27 cellular contexts compared by ENCODE assay signal in genomic region chr1:61247051-61247854, GRCh38.
DNase-seq lines count a peak whose midpoint lies in the region; ATAC-seq and TF ChIP-seq lines count a peak whose summit lies in the region.
"Had no signal": no experiment of that assay in that cellular context is flagged by ENCODE, and none has a peak within 500 bp of the region (broad histone marks: within the 10 kb centered on the region; RNA-seq: fewer than 3 reads in every experiment).

No MANE protein-coding gene starts in this region.

- no peaks in the 10 kb centered on the region for H3K27me3 ChIP-seq in ovary
- H3K27me3 ChIP-seq: SJSA1, testis, uterus had no signal

- DNase-seq in NCI-H2081 (lab: John Stamatoyannopoulos, UW) (peak; percentile 21 to 67), NCI-H2081 treated with DMSO at 0.1 percent for 48 hours (lab: John Stamatoyannopoulos, UW) (no peak), mesothelial cell of epicardium (ENCODE audit: low spot score in 2 of 2, unreplicated experiment in 2 of 2) (no peak), ovary (no peak), ACHN (no peak)
- DNase-seq: activated CD4-positive, alpha-beta T cell treated with anti-CD3 and anti-CD28 coated beads for 4 hours; activated naive CD4-positive, alpha-beta T cell treated with anti-CD3 and anti-CD28 coated beads, Interleukin-2, amount 10 ng/mL, durations not matched to agents 7 days and 5 days; activated T-cell treated with anti-CD3 and anti-CD28 coated beads, Interleukin-2, amount 50 U/mL, for 4 hours; amygdala; caudate nucleus; DND-41; Karpas-422; NCI-H1930; stimulated activated CD4-positive, alpha-beta T cell treated with anti-CD3 and anti-CD28 coated beads, Interleukin-4, amount 100 ng/mL, for 4 hours; stimulated activated naive CD4-positive, alpha-beta T cell treated with Interleukin-2 at 50 U/mL for 16 hours; testis; uterus had no signal

- peak; percentile 62 for ATAC-seq in HG02852 (IDR thresholded peaks at IDR 0.05; ENCODE audit: unreplicated experiment)
- ATAC-seq in activated T-helper 17 cell treated with anti-CD3 and anti-CD28 coated beads, Interleukin-2, amount 50 U/mL, for 72 hours (replicated peaks), result peak; percentile 47
- no peak for ATAC-seq in HG03039 (IDR thresholded peaks at IDR 0.05; ENCODE audit: unreplicated experiment)
- ATAC-seq: activated T-cell treated with anti-CD3 and anti-CD28 coated beads, Interleukin-2, amount 50 U/mL, for 4 hours; HCT116; sciatic nerve had no signal

- intact Hi-C loops in ovary (cut with DNase I), result no loop called here

- no peak overlapping the region for H3K27ac Mint-ChIP-seq in activated T-helper 17 cell treated with anti-CD3 and anti-CD28 coated beads, Interleukin-2, amount 50 U/mL, for 72 hours
- peak overlapping the region; percentile 9 for H3K27ac Mint-ChIP-seq in mesothelial cell of epicardium
- H3K27ac Mint-ChIP-seq: activated naive CD4-positive, alpha-beta T cell treated with anti-CD3 and anti-CD28 coated beads, Interleukin-2, amount 10 ng/mL, durations not matched to agents 7 days and 5 days; B cell; dendritic cell treated with granulocyte-macrophage colony-stimulating factor and Interleukin-4, amounts not matched to agents 40 ng/mL and 50 ng/mL, for 4 days; T-helper 1 cell treated with Interleukin-12 subunit alpha and Interleukin-12 subunit beta and Interleukin-4 antibody, amounts not matched to agents 30 μg/mL and 1 μg/mL, for 36 hours had no signal

- no peak overlapping the region for H3K27ac ChIP-seq in ovary
- H3K27ac ChIP-seq: SJSA1, testis, uterus had no signal

- H3K27me3 Mint-ChIP-seq in activated T-helper 17 cell treated with anti-CD3 and anti-CD28 coated beads, Interleukin-2, amount 50 U/mL, for 72 hours, result no peaks in the 10 kb centered on the region
- no peaks in the 10 kb centered on the region for H3K27me3 Mint-ChIP-seq in mesothelial cell of epicardium (ENCODE audit: low read depth)
- H3K27me3 Mint-ChIP-seq: activated naive CD4-positive, alpha-beta T cell treated with anti-CD3 and anti-CD28 coated beads, Interleukin-2, amount 10 ng/mL, durations not matched to agents 7 days and 5 days; dendritic cell treated with granulocyte-macrophage colony-stimulating factor and Interleukin-4, amounts not matched to agents 40 ng/mL and 50 ng/mL, for 4 days had no signal

- in situ Hi-C loops in ACHN (cut with HindIII; ENCODE audit: low pct_ligation_motif_present, low pct_unique_long_range_greater_than_20kb, low sequenced_read_pairs), result no loop called here

- TF ChIP-seq CTCF in mesothelial cell of epicardium (IDR thresholded peaks at IDR 0.05; ENCODE audit: unreplicated experiment) (no peak), ovary (IDR thresholded peaks at IDR 0.05) (no peak)

- no peak for TF ChIP-seq POLR2A in ovary (IDR thresholded peaks at IDR 0.05)

- no peaks in the 10 kb centered on the region for H3K36me3 Mint-ChIP-seq in activated T-helper 17 cell treated with anti-CD3 and anti-CD28 coated beads, Interleukin-2, amount 50 U/mL, for 72 hours (ENCODE audit: low read depth)
- peaks cover 9% of the 10 kb centered on the region for H3K36me3 Mint-ChIP-seq in mesothelial cell of epicardium
- H3K36me3 Mint-ChIP-seq: activated naive CD4-positive, alpha-beta T cell treated with anti-CD3 and anti-CD28 coated beads, Interleukin-2, amount 10 ng/mL, durations not matched to agents 7 days and 5 days had no signal

- H3K4me3 ChIP-seq in ovary, result no peak overlapping the region
- H3K4me3 ChIP-seq: SJSA1, testis, uterus had no signal

- no peaks in the 10 kb centered on the region for H3K9me3 Mint-ChIP-seq in activated T-helper 17 cell treated with anti-CD3 and anti-CD28 coated beads, Interleukin-2, amount 50 U/mL, for 72 hours
- H3K9me3 Mint-ChIP-seq in mesothelial cell of epicardium, result peaks cover 14% of the 10 kb centered on the region
- H3K9me3 Mint-ChIP-seq: activated naive CD4-positive, alpha-beta T cell treated with anti-CD3 and anti-CD28 coated beads, Interleukin-2, amount 10 ng/mL, durations not matched to agents 7 days and 5 days; activated T-cell treated with anti-CD3 and anti-CD28 coated beads, Interleukin-2, amount 50 U/mL, for 4 hours; dendritic cell treated with granulocyte-macrophage colony-stimulating factor and Interleukin-4, amounts not matched to agents 40 ng/mL and 50 ng/mL, for 4 days; nephron; T-helper 1 cell treated with Interleukin-12 subunit alpha and Interleukin-12 subunit beta and Interleukin-4 antibody, amounts not matched to agents 30 μg/mL and 1 μg/mL, for 36 hours had no signal

- H3K36me3 ChIP-seq in ovary, result no peaks in the 10 kb centered on the region
- H3K36me3 ChIP-seq: SJSA1, uterus had no signal

- no peaks in the 10 kb centered on the region for H3K9me3 ChIP-seq in ovary
- H3K9me3 ChIP-seq: SJSA1, testis, uterus had no signal

- no peak for TF ChIP-seq EP300 in ovary (IDR thresholded peaks at IDR 0.05)

- 91 to 98% (median 97%) methylated on average over 8 of the region's 8 CpGs for WGBS in ovary, 3 donors

- no peaks in the 10 kb centered on the region for H3K4me1 Mint-ChIP-seq in activated T-helper 17 cell treated with anti-CD3 and anti-CD28 coated beads, Interleukin-2, amount 50 U/mL, for 72 hours
- peaks cover 49% of the 10 kb centered on the region for H3K4me1 Mint-ChIP-seq in mesothelial cell of epicardium
- H3K4me1 Mint-ChIP-seq: activated naive CD4-positive, alpha-beta T cell treated with anti-CD3 and anti-CD28 coated beads, Interleukin-2, amount 10 ng/mL, durations not matched to agents 7 days and 5 days; B cell had no signal

- no peak overlapping the region for H3K4me3 Mint-ChIP-seq in activated T-helper 17 cell treated with anti-CD3 and anti-CD28 coated beads, Interleukin-2, amount 50 U/mL, for 72 hours
- no peak overlapping the region for H3K4me3 Mint-ChIP-seq in mesothelial cell of epicardium
- H3K4me3 Mint-ChIP-seq: activated naive CD4-positive, alpha-beta T cell treated with anti-CD3 and anti-CD28 coated beads, Interleukin-2, amount 10 ng/mL, durations not matched to agents 7 days and 5 days; activated T-cell treated with anti-CD3 and anti-CD28 coated beads, Interleukin-2, amount 50 U/mL, for 4 hours; B cell; dendritic cell treated with granulocyte-macrophage colony-stimulating factor and Interleukin-4, amounts not matched to agents 40 ng/mL and 50 ng/mL, for 4 days; nephron; T-helper 1 cell treated with Interleukin-12 subunit alpha and Interleukin-12 subunit beta and Interleukin-4 antibody, amounts not matched to agents 30 μg/mL and 1 μg/mL, for 36 hours had no signal

- H3K4me1 ChIP-seq in ovary (ENCODE audit: insufficient read depth), result peaks cover 7% of the 10 kb centered on the region
- H3K4me1 ChIP-seq: SJSA1 had no signal

Comparison
In these comparisons a context has a peak if more than half of its experiments do, and no peak if none do; other contexts are left out.
1. DNase-seq: peak in NCI-H2081 (2 of 2); none in NCI-H2081 treated with DMSO at 0.1 percent for 48 hours (single experiment), mesothelial cell of epicardium (0 of 2), ovary (0 of 5) and ACHN (single experiment).